Comparison of ENCODE assay signal across 10 cellular contexts in genomic region chr5:102670224-102670836, GRCh38.
A peak's percentile ranks its signal among the peaks of the same experiment; 100 is the strongest.
DNase-seq lines count a peak whose midpoint lies in the region; ATAC-seq and TF ChIP-seq lines count a peak whose summit lies in the region.
"Had no signal": no experiment of that assay in that cellular context is flagged by ENCODE, and none has a peak within 500 bp of the region (broad histone marks: within the 10 kb centered on the region; RNA-seq: fewer than 3 reads in every experiment).

No MANE protein-coding gene starts in this region.

- peaks cover 7% of the 10 kb centered on the region; the same call in 1 of the 2 replicates for H3K27me3 ChIP-seq in IMR-90 (ENCODE audit: control insufficient read depth, insufficient read depth, low read length)
- H3K27me3 ChIP-seq: BLaER1 had no signal

- WGBS in IMR-90 (ENCODE audit: extremely low coverage in 2 of 2, insufficient read length in 1 of 2), 2 experiments: 20% methylated on average over 1 of the region's 9 CpGs; no CpG with 5 or more reads in 1 of the 2 experiments

- H3K18ac ChIP-seq in IMR-90 (ENCODE audit: low read depth, low read length): no peak overlapping the region

- peak; percentile 41 for TF ChIP-seq CTCF in IMR-90 (conservative IDR thresholded peaks at IDR 0.05; ENCODE audit: low read depth, low read length)

- ATAC-seq in IMR-90 (ENCODE audit: low read depth) (no peak), left lobe of liver (peak; percentile 72), GM21367 (IDR thresholded peaks at IDR 0.05; ENCODE audit: unreplicated experiment) (no peak)
- no peak for ATAC-seq in activated naive CD8-positive, alpha-beta T cell treated with anti-CD3 and anti-CD28 coated beads, Interleukin-2, amount 50 U/mL, for 24 hours

- H3K9me1 ChIP-seq in IMR-90 (ENCODE audit: insufficient read depth, low read length): no peaks in the 10 kb centered on the region

- no peak overlapping the region for H4K91ac ChIP-seq in IMR-90 (ENCODE audit: insufficient read depth, low read depth, low read length)

- no peaks in the 10 kb centered on the region for H3K36me3 ChIP-seq in IMR-90 (ENCODE audit: control insufficient read depth, insufficient read depth, low read length)
- H3K36me3 ChIP-seq: BLaER1 had no signal

- POLR2A ChIA-PET in IMR-90 (lab: Charles Lee; ENCODE audit: unreplicated experiment): no interaction called here

- H3K4ac ChIP-seq in IMR-90 (ENCODE audit: low read depth, low read length): no peak overlapping the region

- no peak overlapping the region for H3K4me3 ChIP-seq in IMR-90 (ENCODE audit: insufficient read depth, low read depth, low read length)
- H3K4me3 ChIP-seq: BLaER1 had no signal

- no TSS peak for BruUV-seq in IMR-90 (replicated peaks; lab: Mats Ljungman, UMichigan)

- H2BK15ac ChIP-seq in IMR-90 (ENCODE audit: low read depth, low read length): no peak overlapping the region

- H2BK20ac ChIP-seq in IMR-90 (ENCODE audit: low read depth, low read length): no peak overlapping the region

- intact Hi-C loops in IMR-90 (cut with micrococcal nuclease): no loop called here

- no peak overlapping the region for H2BK5ac ChIP-seq in IMR-90 (ENCODE audit: low read depth, low read length, poor library complexity, severe bottlenecking)

- dilution Hi-C loops in IMR-90 (cut with HindIII; ENCODE audit: low sequenced_read_pairs, unreplicated experiment): no loop called here

- H3K27ac ChIP-seq in IMR-90 (ENCODE audit: insufficient read depth, low read length): no peak overlapping the region
- H3K27ac ChIP-seq: BLaER1 had no signal

- H2AFZ ChIP-seq in IMR-90 (replicated peaks; ENCODE audit: low read length, poor library complexity): no peak overlapping the region

- peaks cover 4% of the 10 kb centered on the region for H3K27me3 Mint-ChIP-seq in activated naive CD8-positive, alpha-beta T cell treated with anti-CD3 and anti-CD28 coated beads, Interleukin-2, amount 50 U/mL, for 24 hours

- TF ChIP-seq POLR2A in IMR-90 (IDR thresholded peaks at IDR 0.05; ENCODE audit: low read depth, low read length): no peak

- no peaks in the 10 kb centered on the region for H4K20me1 ChIP-seq in IMR-90 (ENCODE audit: insufficient read depth, low read length)
- H4K20me1 ChIP-seq: BLaER1 had no signal

- H3K79me1 ChIP-seq in IMR-90 (ENCODE audit: low read depth in 1 of 2, low read length in 2 of 2): no peaks in the 10 kb centered on the region

- H4K8ac ChIP-seq in IMR-90 (ENCODE audit: low read depth in 2 of 2, low read length in 2 of 2): no peak overlapping the region

- no peaks in the 10 kb centered on the region for H3K4me1 Mint-ChIP-seq in activated naive CD8-positive, alpha-beta T cell treated with anti-CD3 and anti-CD28 coated beads, Interleukin-2, amount 50 U/mL, for 24 hours
- H3K4me1 Mint-ChIP-seq: activated naive CD4-positive, alpha-beta T cell treated with anti-CD3 and anti-CD28 coated beads, Interleukin-2, amount 50 U/mL, for 24 hours had no signal

- CTCF ChIA-PET in IMR-90 (lab: Yijun Ruan, JAX): interaction anchor here (0.8 to 1.8 kb wide), 2 partner anchors 10 to 63 kb away, joined by 3 to 6 read pairs; no protein-coding TSS in a partner anchor

- in situ Hi-C loops in IMR-90 (cut with MboI; ENCODE audit: low sequenced_read_pairs): no loop called here

- H3K56ac ChIP-seq in IMR-90 (ENCODE audit: extremely low read depth, insufficient read depth, low read length): no peak overlapping the region

- no peaks in the 10 kb centered on the region for H3K36me3 Mint-ChIP-seq in activated naive CD8-positive, alpha-beta T cell treated with anti-CD3 and anti-CD28 coated beads, Interleukin-2, amount 50 U/mL, for 24 hours (ENCODE audit: low read depth)
- H3K36me3 Mint-ChIP-seq: activated naive CD4-positive, alpha-beta T cell treated with anti-CD3 and anti-CD28 coated beads, Interleukin-2, amount 50 U/mL, for 24 hours had no signal

- no peak overlapping the region for H3K27ac Mint-ChIP-seq in activated naive CD8-positive, alpha-beta T cell treated with anti-CD3 and anti-CD28 coated beads, Interleukin-2, amount 50 U/mL, for 24 hours
- H3K27ac Mint-ChIP-seq: activated naive CD4-positive, alpha-beta T cell treated with anti-CD3 and anti-CD28 coated beads, Interleukin-2, amount 50 U/mL, for 24 hours had no signal

- TF ChIP-seq RAD21 in IMR-90 (IDR thresholded peaks at IDR 0.05; ENCODE audit: low read length): no peak; the same call in 1 of the 2 replicates

- no peak overlapping the region for H3K14ac ChIP-seq in IMR-90 (replicated peaks; ENCODE audit: low read depth, low read length)

- no peak overlapping the region for H3K23ac ChIP-seq in IMR-90 (ENCODE audit: low read depth, low read length)

- no peak overlapping the region for H2AK9ac ChIP-seq in IMR-90 (replicated peaks; ENCODE audit: low read depth, low read length, poor library complexity)

- no peaks in the 10 kb centered on the region for H3K9me3 Mint-ChIP-seq in activated naive CD8-positive, alpha-beta T cell treated with anti-CD3 and anti-CD28 coated beads, Interleukin-2, amount 50 U/mL, for 24 hours
- H3K9me3 Mint-ChIP-seq: activated naive CD4-positive, alpha-beta T cell treated with anti-CD3 and anti-CD28 coated beads, Interleukin-2, amount 50 U/mL, for 24 hours had no signal

- H2BK120ac ChIP-seq in IMR-90 (ENCODE audit: low read depth, low read length): no peak overlapping the region

- H3K4me3 Mint-ChIP-seq in activated naive CD8-positive, alpha-beta T cell treated with anti-CD3 and anti-CD28 coated beads, Interleukin-2, amount 50 U/mL, for 24 hours: no peak overlapping the region
- H3K4me3 Mint-ChIP-seq: activated naive CD4-positive, alpha-beta T cell treated with anti-CD3 and anti-CD28 coated beads, Interleukin-2, amount 50 U/mL, for 24 hours had no signal

- H3K9me3 ChIP-seq in IMR-90 (ENCODE audit: control insufficient read depth, insufficient read depth, low read length): no peaks in the 10 kb centered on the region
- H3K9me3 ChIP-seq: BLaER1 had no signal

- H3K4me2 ChIP-seq in IMR-90 (ENCODE audit: low read depth, low read length): no peak overlapping the region
- H3K4me2 ChIP-seq: BLaER1 had no signal

- no peaks in the 10 kb centered on the region for H3K4me1 ChIP-seq in IMR-90 (ENCODE audit: control insufficient read depth, insufficient read depth, low read length)
- H3K4me1 ChIP-seq: BLaER1 had no signal

- peak; percentile 52 for DNase-seq in NCI-H82 (lab: John Stamatoyannopoulos, UW)
- no peak for DNase-seq in NCI-H82 treated with DMSO at 0.1 percent for 48 hours (lab: John Stamatoyannopoulos, UW; ENCODE audit: unreplicated experiment)
- no peak for DNase-seq in IMR-90
- DNase-seq in activated naive CD8-positive, alpha-beta T cell treated with anti-CD3 and anti-CD28 coated beads, Interleukin-2, amount 50 U/mL, for 24 hours: peak; percentile 9
- DNase-seq in left lobe of liver (ENCODE audit: low spot score): no peak
- DNase-seq in T-helper 1 cell: no peak
- no peak for DNase-seq in activated CD4-positive, CD25-positive, alpha-beta regulatory T cell (lab: John Stamatoyannopoulos, UW)

- H3K9ac ChIP-seq in IMR-90 (ENCODE audit: low read depth, low read length): no peak overlapping the region
- H3K9ac ChIP-seq: BLaER1 had no signal

- no peak overlapping the region for H2AK5ac ChIP-seq in IMR-90 (ENCODE audit: low read depth, low read length)

- H4K5ac ChIP-seq in IMR-90 (ENCODE audit: low read depth, low read length): no peak overlapping the region

TF ChIP-seq in IMR-90, 13 proteins besides CTCF, POLR2A, EP300 and RAD21:
- TF ChIP-seq MAZ (IDR thresholded peaks at IDR 0.05; ENCODE audit: borderline replicate concordance, low read depth, low read length) (no peak), USF2 (IDR thresholded peaks at IDR 0.05; ENCODE audit: low read depth, low read length) (no peak), RCOR1 (IDR thresholded peaks at IDR 0.05; ENCODE audit: insufficient replicate concordance, low read length) (no peak), CHD1 (IDR thresholded peaks at IDR 0.05; ENCODE audit: low read depth, low read length) (no peak), ELK1 (IDR thresholded peaks at IDR 0.05; ENCODE audit: borderline replicate concordance, low read depth, low read length) (no peak)

Comparison
In these comparisons a context has a peak if more than half of its experiments do, and no peak if none do; other contexts are left out.
1. DNase-seq: peak in NCI-H82 (single experiment) and activated naive CD8-positive, alpha-beta T cell treated with anti-CD3 and anti-CD28 coated beads, Interleukin-2, amount 50 U/mL, for 24 hours (single experiment); none in NCI-H82 treated with DMSO at 0.1 percent for 48 hours (single experiment), IMR-90 (single experiment), left lobe of liver (single experiment), T-helper 1 cell (0 of 5) and activated CD4-positive, CD25-positive, alpha-beta regulatory T cell (0 of 4).